Comparison of ENCODE assay signal across 12 cellular contexts in genomic region chr1:34547043-34547674, GRCh38.
DNase-seq lines count a peak whose midpoint lies in the region; TF ChIP-seq lines count a peak whose summit lies in the region.
"Had no signal": no experiment of that assay in that cellular context is flagged by ENCODE, and none has a peak within 500 bp of the region (broad histone marks: within the 10 kb centered on the region; RNA-seq: fewer than 3 reads in every experiment).

No MANE protein-coding gene starts in this region.

- peaks cover 12% of the 10 kb centered on the region for H3K9me3 ChIP-seq in left ventricle myocardium inferior (replicated peaks)

- intact Hi-C loops in left ventricle myocardium inferior (cut with micrococcal nuclease) = no loop called here

- DNase-seq in SHP77 (lab: John Stamatoyannopoulos, UW) (peak; percentile 3 to 6), SHP77 treated with DMSO at 0.1 percent for 48 hours (lab: John Stamatoyannopoulos, UW) (no peak), NCI-H2196 treated with DMSO at 0.1 percent for 48 hours (lab: John Stamatoyannopoulos, UW; ENCODE audit: unreplicated experiment) (peak; percentile 19), fibroblast of the aortic adventitia (ENCODE audit: low read depth) (peak; percentile 5), renal cortical epithelial cell (ENCODE audit: low read depth) (peak; percentile 2), left ventricle myocardium inferior (no peak), pons (ENCODE audit: low spot score) (no peak), AG20443 (ENCODE audit: low spot score) (no peak)
- DNase-seq: activated CD8-positive, alpha-beta T cell treated with anti-CD3 and anti-CD28 coated beads for 36 hours; NCI-H2029 treated with DMSO at 0.1 percent for 48 hours; T-cell had no signal

- H3K27ac ChIP-seq in left ventricle myocardium inferior (replicated peaks) = no peak overlapping the region
- H3K27ac ChIP-seq: coronary artery had no signal

- H3K36me3 ChIP-seq in left ventricle myocardium inferior = no peaks in the 10 kb centered on the region

- H3K4me3 ChIP-seq in fibroblast of the aortic adventitia (ENCODE audit: low read depth, low read length) (no peak overlapping the region), left ventricle myocardium inferior (no peak overlapping the region)
- H3K4me3 ChIP-seq: coronary artery had no signal

- TF ChIP-seq CTCF in fibroblast of the aortic adventitia (IDR thresholded peaks at IDR 0.05; ENCODE audit: insufficient read depth, low read length) (peak; percentile 21), left ventricle myocardium inferior (IDR thresholded peaks at IDR 0.05; ENCODE audit: borderline replicate concordance) (no peak)

- peaks cover 54% of the 10 kb centered on the region for H3K27me3 ChIP-seq in left ventricle myocardium inferior (ENCODE audit: low read depth)

- H3K4me1 ChIP-seq in left ventricle myocardium inferior = no peaks in the 10 kb centered on the region

Comparison
In these comparisons a context has a peak if more than half of its experiments do, and no peak if none do; other contexts are left out.
1. DNase-seq: peak in SHP77 (2 of 2), NCI-H2196 treated with DMSO at 0.1 percent for 48 hours (single experiment), fibroblast of the aortic adventitia (single experiment) and renal cortical epithelial cell (single experiment); none in SHP77 treated with DMSO at 0.1 percent for 48 hours (single experiment), left ventricle myocardium inferior (single experiment), pons (single experiment) and AG20443 (single experiment).